Comparison of ENCODE assay signal across 11 cellular contexts in genomic region chr10:74039561-74040145, GRCh38. TPM values are rescaled to one million over a fixed set of nuclear protein-coding genes. Genes with fewer than 3 reads are reported as not detected.
DNase-seq lines count a peak whose midpoint lies in the region; ATAC-seq, FAIRE-seq and TF ChIP-seq lines count a peak whose summit lies in the region.
"Had no signal": no experiment of that assay in that cellular context is flagged by ENCODE, and none has a peak within 500 bp of the region (broad histone marks: within the 10 kb centered on the region; RNA-seq: fewer than 3 reads in every experiment).

No MANE protein-coding gene starts in this region.

- DNase-seq in NOMO-1 (lab: John Stamatoyannopoulos, UW; ENCODE audit: unreplicated experiment in 2 of 2) (peak; percentile 38 to 56), NOMO-1 treated with dmso at 0.1 percent for 144 hours (lab: John Stamatoyannopoulos, UW; ENCODE audit: unreplicated experiment) (no peak), K562 (ENCODE audit: extremely low read depth in 1 of 4, low spot score in 3 of 4) (peak in 2 of 4 experiments; percentile 48 to 67), left lung (peak in 1 of 2 donors; percentile 51), suprapubic skin (ENCODE audit: low spot score in 2 of 2) (no peak), GOT3 (lab: John Stamatoyannopoulos, UW) (no peak)

- H3K27me3 ChIP-seq in K562 (ENCODE audit: control insufficient read depth in 2 of 2, insufficient read depth in 2 of 2, low read length in 2 of 2) = no peaks in the 10 kb centered on the region
- H3K27me3 ChIP-seq in left lung = no peaks in the 10 kb centered on the region
- H3K27me3 ChIP-seq in suprapubic skin = no peaks in the 10 kb centered on the region
- H3K27me3 ChIP-seq: body of pancreas had no signal

- peaks cover 50% of the 10 kb centered on the region for H3K79me2 ChIP-seq in K562 (ENCODE audit: control insufficient read depth, insufficient read depth, low read length)

- peak overlapping the region; percentile 10 to 53; a peak in 1 of 4 replicates for H3K9ac ChIP-seq in K562 (ENCODE audit: insufficient read depth in 1 of 2, low read depth in 2 of 2, low read length in 2 of 2)

- in situ Hi-C loops in K562 (cut with MboI) = no loop called here

- TF ChIP-seq POLR2A in K562 (conservative IDR thresholded peaks at IDR 0.05) (no peak), suprapubic skin (IDR thresholded peaks at IDR 0.05) (no peak)

- H3K4me2 ChIP-seq in K562 (ENCODE audit: insufficient read depth, low read length) = 0 out of 2 replicates have a peak overlapping the region, but pooled peaks have one; percentile 6

- H3K4me1 ChIP-seq in K562 (replicated peaks in 1 of 2; ENCODE audit: control insufficient read depth in 2 of 2, insufficient read depth in 2 of 2, low read length in 2 of 2) (peaks cover 11 to 14% of the 10 kb centered on the region in 2 experiments), left lung (peaks cover 26 to 32% of the 10 kb centered on the region in 2 donors), suprapubic skin (peaks cover 28% of the 10 kb centered on the region)

- CTCF ChIA-PET in K562 (lab: Yijun Ruan, JAX; ENCODE audit: low intra/inter-chr PET ratio) = no interaction called here

- H3K36me3 ChIP-seq in K562 (ENCODE audit: control insufficient read depth, insufficient read depth, low read length) (peaks cover 38% of the 10 kb centered on the region), left lung (peaks cover 0 to 26% of the 10 kb centered on the region in 2 donors), suprapubic skin (peaks cover 7% of the 10 kb centered on the region)

- POLR2A ChIA-PET in K562 (lab: Yijun Ruan, JAX) = interaction anchor here (0.6 to 3.5 kb wide), 10 partner anchors 9 to 162 kb away, joined by 3 to 18 read pairs (median 4); partner anchors contain the start of gene PLAU

- no peaks in the 10 kb centered on the region for H3K9me3 ChIP-seq in K562 (replicated peaks; ENCODE audit: control insufficient read depth, insufficient read depth, low read depth, low read length)
- no peaks in the 10 kb centered on the region for H3K9me3 ChIP-seq in left lung
- no peaks in the 10 kb centered on the region for H3K9me3 ChIP-seq in suprapubic skin
- H3K9me3 ChIP-seq: body of pancreas had no signal

- no peak overlapping the region for H2AFZ ChIP-seq in K562 (ENCODE audit: low read depth, low read length)

- H3K4me3 ChIP-seq in K562 (no peak overlapping the region), left lung (no peak overlapping the region), suprapubic skin (no peak overlapping the region)
- H3K4me3 ChIP-seq: body of pancreas had no signal

- H3K9me1 ChIP-seq in K562 (ENCODE audit: control insufficient read depth, insufficient read depth, low read length) = no peaks in the 10 kb centered on the region

- peak; percentile 74 for ATAC-seq in K562
- peak; percentile 91 for ATAC-seq in left lung
- no peak for ATAC-seq in GM21447 (IDR thresholded peaks at IDR 0.05; ENCODE audit: unreplicated experiment)
- no peak for ATAC-seq in GM19452 (IDR thresholded peaks at IDR 0.05; ENCODE audit: unreplicated experiment)
- ATAC-seq: body of pancreas had no signal

- no peak for TF ChIP-seq EP300 in K562 (IDR thresholded peaks at IDR 0.05; ENCODE audit: low read length)
- no peak for TF ChIP-seq EP300 in suprapubic skin (IDR thresholded peaks at IDR 0.05)

- no TSS peak for BruUV-seq in K562 (replicated peaks; lab: Mats Ljungman, UMichigan)

- FAIRE-seq in K562 (lab: Jason Lieb, UNC) = no peak
- FAIRE-seq: GM19239 had no signal

- no peak for TF ChIP-seq CTCF in K562 (IDR thresholded peaks at IDR 0.05 in 2 of 3, conservative IDR thresholded peaks at IDR 0.05 in 1 of 3; ENCODE audit: insufficient read depth in 2 of 3, low read depth in 1 of 3, low read length in 3 of 3)
- TF ChIP-seq CTCF in left lung (IDR thresholded peaks at IDR 0.05) = no peak
- no peak for TF ChIP-seq CTCF in suprapubic skin (IDR thresholded peaks at IDR 0.05)

- peak overlapping the region; percentile 36; the same call in 2 of the 3 replicates for H3K27ac ChIP-seq in K562 (ENCODE audit: extremely low read depth, low read depth, low read length)
- peak overlapping the region; percentile 69 to 72 for H3K27ac ChIP-seq in left lung
- peak overlapping the region; percentile 64 for H3K27ac ChIP-seq in suprapubic skin
- H3K27ac ChIP-seq: 22Rv1, body of pancreas had no signal

- H4K20me1 ChIP-seq in K562 (replicated peaks; ENCODE audit: control insufficient read depth, insufficient read depth, low read length) = no peaks in the 10 kb centered on the region

- 44% methylated on average over 5 of the region's 5 CpGs for WGBS in K562 (ENCODE audit: insufficient coverage, low coverage, missing lambda C conversion rate)
- WGBS in suprapubic skin = 62% methylated on average over 5 of the region's 5 CpGs

- intact Hi-C loops in K562 (cut with micrococcal nuclease) (no loop called here), left lung (cut with DNase I) (no loop called here)

- TF ChIP-seq RAD21 in K562 (CRISPR knock-in tag; conservative IDR thresholded peaks at IDR 0.05 in 1 of 2, IDR thresholded peaks at IDR 0.05 in 1 of 2) = no peak

TF ChIP-seq in K562, 482 proteins besides CTCF, POLR2A, EP300 and RAD21 (continues in another document):
- TF ChIP-seq CBFA2T3 (IDR thresholded peaks at IDR 0.05) (peak; percentile 43), ATF4 (CRISPR knock-in tag; IDR thresholded peaks at IDR 0.05) (no peak), HBP1 (CRISPR knock-in tag; IDR thresholded peaks at IDR 0.05) (no peak), NCOR1 (IDR thresholded peaks at IDR 0.05) (0 out of 2 replicates have a peak, but pooled peaks have one; percentile 26), ZBED1 (IDR thresholded peaks at IDR 0.05) (no peak), EGR1 (conservative IDR thresholded peaks at IDR 0.05) (no peak), MEF2D (tag; conservative IDR thresholded peaks at IDR 0.05; ENCODE audit: low read depth) (0 out of 2 replicates have a peak, but pooled peaks have one; percentile 39), ZNF395 (CRISPR knock-in tag; IDR thresholded peaks at IDR 0.05) (no peak), ZNF3 (CRISPR knock-in tag; IDR thresholded peaks at IDR 0.05) (no peak), GTF2A2 (tag; IDR thresholded peaks at IDR 0.05) (no peak)

RNA-seq across cellular contexts. Expression of gene VCL, which starts 41.7 kb away (rescaled TPM):
- total RNA-seq in K562 (2011; cell fraction: chromatin; rRNA removed; ENCODE audit: low replicate concordance) = 187 and 268 TPM in 2 replicates
- 123 and 137 TPM in 2 replicates for total RNA-seq in K562 (2011; cell fraction: nucleolus; rRNA removed)
- total RNA-seq in K562 (2011; cell fraction: nucleoplasm; rRNA removed) = 175 and 236 TPM in 2 replicates
- 72.0 and 77.3 TPM in 2 replicates for total RNA-seq in K562 (2014; rRNA removed)
- 76.4 and 81.4 TPM in 2 replicates for total RNA-seq in K562 (2014; rRNA removed; fragmentation: Illumina TruSeq; extraction: Trizol)
- total RNA-seq in K562 (2015; rRNA removed; fragmentation: Illumina TruSeq; extraction: Trizol) = 84.3 and 87.0 TPM in 2 replicates
- 180 and 186 TPM in 2 replicates for total RNA-seq in K562 (2021)
- 138 and 154 TPM in 2 replicates for polyA plus RNA-seq in K562 (2011; rRNA removed)
- 76.8 and 89.4 TPM in 2 replicates for polyA plus RNA-seq in K562 (2011; cell fraction: cytosol; rRNA removed)
- 176 and 196 TPM in 2 replicates for polyA plus RNA-seq in K562 (2011; cell fraction: nucleus; rRNA removed)
- polyA plus RNA-seq in K562 (2012) = 110 TPM in 2 replicates
- polyA plus RNA-seq in K562 (2014; fragmentation: Illumina TruSeq; extraction: Trizol) = 111 and 117 TPM in 2 replicates
- polyA plus RNA-seq in K562 (2014; fragmentation: Nextera tagmentation; extraction: Ambion mirVana) = 10 to 100 TPM; 29.8 to 53.6 TPM
- polyA plus RNA-seq in K562 (2014; rRNA removed) = 65.6 and 72.8 TPM in 2 replicates
- 163 and 186 TPM in 2 replicates for polyA minus RNA-seq in K562 (2011; rRNA and poly(A)+ RNA removed)
- polyA minus RNA-seq in K562 (2011; cell fraction: cytosol; rRNA and poly(A)+ RNA removed) = 91.8 and 115 TPM in 2 replicates
- polyA minus RNA-seq in K562 (2011; cell fraction: nucleus; rRNA and poly(A)+ RNA removed) = 133 and 174 TPM in 2 replicates
- total RNA-seq in left lung = 100 to 1,000 TPM; 179 to 195 TPM
- 10 to 100 TPM; 54.8 to 92.9 (median 64.7) TPM for total RNA-seq in suprapubic skin

Comparison
In these comparisons a context has a peak if more than half of its experiments do, and no peak if none do; other contexts are left out.
1. DNase-seq: peak in NOMO-1 (2 of 2); none in NOMO-1 treated with dmso at 0.1 percent for 144 hours (single experiment), suprapubic skin (0 of 2) and GOT3 (single experiment).
2. ATAC-seq: peak in K562 (single experiment) and left lung (single experiment); none in GM21447 (single experiment) and GM19452 (single experiment).
3. Peak in every context shown above with its lines, with median percentiles within 50 percentile points of each other: H3K27ac ChIP-seq.